Comparison of ENCODE assay signal across 27 cellular contexts in the genomic region with DNA sequence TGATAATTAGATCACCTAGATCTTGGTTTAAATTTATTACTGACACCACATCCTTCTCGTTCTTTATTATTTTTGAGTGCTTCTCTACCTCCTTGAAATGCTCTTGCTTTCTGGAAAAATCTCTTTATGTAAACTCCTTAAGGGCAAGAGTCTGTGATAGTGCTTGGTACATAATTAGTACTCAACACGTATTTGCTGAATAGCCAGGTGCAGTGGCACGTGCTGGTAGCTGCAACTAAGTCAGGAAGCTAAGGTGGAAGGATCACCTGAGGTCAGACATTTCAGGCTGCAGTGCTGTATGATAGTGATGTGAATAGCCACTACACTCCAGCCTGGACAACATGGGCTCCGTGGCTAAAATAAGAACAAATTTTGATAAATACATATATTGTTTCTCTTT.
"Had no signal": no experiment of that assay in that cellular context is flagged by ENCODE, and none has a peak within 500 bp of the region (broad histone marks: within the 10 kb centered on the region; RNA-seq: fewer than 3 reads in every experiment).

No MANE protein-coding gene starts in this region.

- H3K9me3 ChIP-seq: breast epithelium, tibial artery, uterus had no signal

- H3K4me1 ChIP-seq: breast epithelium, tibial artery, uterus had no signal

- H3K27me3 ChIP-seq: breast epithelium, dorsolateral prefrontal cortex, tibial artery, uterus had no signal

- ATAC-seq: activated CD4-positive, alpha-beta T cell treated with anti-CD3 and anti-CD28 coated beads for 36 hours; activated T-helper 17 cell treated with anti-CD3 and anti-CD28 coated beads, Interleukin-2, amount 50 U/mL, for 72 hours; effector memory CD8-positive, alpha-beta T cell; esophagus mucosa; naive thymus-derived CD4-positive, alpha-beta T cell; sciatic nerve; stimulated activated effector memory CD8-positive, alpha-beta T cell treated with anti-CD3 and anti-CD28 coated beads, Interleukin-12 subunit alpha, Interleukin-12 subunit beta, amount 100 ng/mL, for 72 hours; stimulated activated naive CD8-positive, alpha-beta T cell treated with anti-CD3 and anti-CD28 coated beads, Interleukin-15, amount 100 ng/mL, for 72 hours had no signal

- H3K36me3 ChIP-seq: breast epithelium, tibial artery, uterus had no signal

- DNase-seq: activated B cell treated with CpG ODN at 0.5 μM for 24 hours; activated CD4-positive, alpha-beta T cell treated with anti-CD3 and anti-CD28 coated beads for 36 hours; activated CD4-positive, alpha-beta T cell treated with anti-CD3 and anti-CD28 coated beads, Interleukin-2, amount 50 U/mL, for 4 hours; activated CD8-positive, alpha-beta memory T cell treated with anti-CD3 and anti-CD28 coated beads for 24 hours; activated CD8-positive, alpha-beta memory T cell treated with anti-CD3 and anti-CD28 coated beads, Interleukin-2, amount 50 U/mL, for 4 hours; activated naive CD8-positive, alpha-beta T cell treated with anti-CD3 and anti-CD28 coated beads, Interleukin-2, amount 10 ng/mL, durations not matched to agents 7 days and 5 days; activated T-cell treated with anti-CD3 and anti-CD28 coated beads, Interleukin-2, amount 50 U/mL, for 24 hours; amniotic stem cell; dorsolateral prefrontal cortex; effector memory CD8-positive, alpha-beta T cell; foreskin melanocyte; kidney; naive thymus-derived CD4-positive, alpha-beta T cell; occipital lobe; posterior cingulate gyrus; small intestine; stimulated activated CD4-positive, alpha-beta T cell treated with anti-CD3 and anti-CD28 coated beads, Interleukin-2, amount 100 ng/mL, for 24 hours; stimulated activated naive CD8-positive, alpha-beta T cell treated with anti-CD3 and anti-CD28 coated beads, Interleukin-15, amount 100 ng/mL, for 72 hours; tibial artery; uterus had no signal

- FAIRE-seq: colon, endothelial cell of umbilical vein, kidney, small intestine had no signal

- H3K27ac ChIP-seq: breast epithelium, dorsolateral prefrontal cortex, tibial artery, uterus had no signal

- H3K4me3 ChIP-seq: breast epithelium, dorsolateral prefrontal cortex, tibial artery, uterus had no signal
